ENCODE assay signal across 18 cellular contexts in the genomic region with DNA sequence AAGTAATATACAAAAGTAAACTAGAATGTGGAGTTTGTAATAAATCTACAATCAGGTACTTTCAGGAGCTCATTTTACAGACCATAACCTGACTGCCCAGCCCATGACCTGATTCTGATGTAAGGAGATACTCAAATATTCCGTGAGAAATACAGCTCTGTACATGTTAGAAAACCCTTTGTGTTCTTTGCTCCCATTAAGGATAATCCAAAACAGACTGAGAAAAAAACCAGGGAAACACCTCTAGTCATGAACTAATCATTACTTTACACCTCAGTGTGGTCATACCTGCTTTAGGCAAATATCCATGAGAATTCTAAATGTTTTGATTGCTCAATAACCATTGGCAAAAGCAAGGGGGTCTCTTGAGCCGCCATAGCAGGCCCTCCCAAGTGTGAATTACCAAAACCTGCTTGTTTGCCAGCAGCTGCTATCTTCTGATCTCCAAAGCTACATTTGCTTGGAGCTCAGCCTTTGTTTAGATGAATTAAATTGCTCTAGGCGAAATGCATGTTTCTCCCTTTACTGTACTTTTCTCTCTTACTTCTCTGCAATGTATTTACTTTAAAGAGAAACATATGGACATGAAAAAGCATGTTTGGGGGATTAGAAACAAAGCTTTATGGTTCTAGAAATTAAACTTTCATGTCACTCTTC.
"Had no signal": no experiment of that assay in that cellular context is flagged by ENCODE, and none has a peak within 500 bp of the region (broad histone marks: within the 10 kb centered on the region; RNA-seq: fewer than 3 reads in every experiment).

No MANE protein-coding gene starts in this region.

- H3K4me3 ChIP-seq: cardiac muscle cell, pancreas, tibial nerve, vagina had no signal

- H3K9me3 ChIP-seq: pancreas, tibial nerve, vagina had no signal

- H3K27ac ChIP-seq: cardiac muscle cell, tibial nerve, vagina had no signal

- H3K4me1 ChIP-seq: tibial nerve had no signal

- H3K36me3 ChIP-seq: cardiac muscle cell, pancreas, vagina had no signal

- H3K27me3 ChIP-seq: cardiac muscle cell, pancreas, tibial nerve, vagina had no signal

- FAIRE-seq: astrocyte, frontal cortex, pancreas had no signal

- DNase-seq: activated CD4-positive, CD25-positive, alpha-beta regulatory T cell treated with anti-CD3 and anti-CD28 coated beads, Interleukin-2, amount 50 U/mL, for 72 hours; activated naive CD4-positive, alpha-beta T cell treated with Interleukin-2 at 50 U/mL for 16 hours; activated naive CD8-positive, alpha-beta T cell treated with anti-CD3 and anti-CD28 coated beads, Interleukin-2, amount 50 U/mL, for 24 hours; head of caudate nucleus; immature natural killer cell; left colon; pancreas; retina; stimulated activated CD4-positive, alpha-beta T cell treated with anti-CD3 and anti-CD28 coated beads, Interleukin-2, amount 100 ng/mL, for 48 hours; stimulated activated naive B cell treated with anti-CD40 and anti-IgM and Interleukin-4, amounts not matched to agents 10 μg/mL and 1 μg/mL and 100 μg/mL, for 72 hours; T-cell; T-helper 9 cell had no signal

- ATAC-seq: activated naive CD8-positive, alpha-beta T cell treated with anti-CD3 and anti-CD28 coated beads, Interleukin-2, amount 50 U/mL, for 24 hours; activated T-helper 17 cell treated with anti-CD3 and anti-CD28 coated beads, Interleukin-2, amount 50 U/mL, for 72 hours; left colon; stimulated activated naive B cell treated with anti-CD40 and anti-IgM and Interleukin-4, amounts not matched to agents 10 μg/mL and 1 μg/mL and 100 μg/mL, for 72 hours; T-cell had no signal
